Comparison of ENCODE assay signal across 24 cellular contexts in genomic region chr15:98967916-98968315, GRCh38. TPM values are rescaled to one million over a fixed set of nuclear protein-coding genes. Genes with fewer than 3 reads are reported as not detected.
DNase-seq lines count a peak whose midpoint lies in the region; TF ChIP-seq lines count a peak whose summit lies in the region.
"Had no signal": no experiment of that assay in that cellular context is flagged by ENCODE, and none has a peak within 500 bp of the region (broad histone marks: within the 10 kb centered on the region; RNA-seq: fewer than 3 reads in every experiment).

No MANE protein-coding gene starts in this region.

- H3K9me3 ChIP-seq in endodermal cell (ENCODE audit: control insufficient read depth, low read length) (no peaks in the 10 kb centered on the region), esophagus muscularis mucosa (no peaks in the 10 kb centered on the region), suprapubic skin (no peaks in the 10 kb centered on the region), adrenal gland (replicated peaks in 1 of 3) (no peaks in the 10 kb centered on the region)
- H3K9me3 ChIP-seq: BE2C, BLaER1 had no signal

- H3K27me3 ChIP-seq in endodermal cell (ENCODE audit: control insufficient read depth, insufficient read depth, low read length, poor library complexity, severe bottlenecking): no peaks in the 10 kb centered on the region
- H3K27me3 ChIP-seq in esophagus muscularis mucosa: no peaks in the 10 kb centered on the region
- no peaks in the 10 kb centered on the region for H3K27me3 ChIP-seq in suprapubic skin
- H3K27me3 ChIP-seq in adrenal gland: no peaks in the 10 kb centered on the region
- H3K27me3 ChIP-seq: BE2C, BLaER1 had no signal

- no peaks in the 10 kb centered on the region for H3K4me1 ChIP-seq in endodermal cell (ENCODE audit: control insufficient read depth, insufficient read depth, low read length)
- peaks cover 0 to 4% (median 0%) of the 10 kb centered on the region in 4 donors for H3K4me1 ChIP-seq in esophagus muscularis mucosa
- peaks cover 7% of the 10 kb centered on the region for H3K4me1 ChIP-seq in suprapubic skin
- no peaks in the 10 kb centered on the region for H3K4me1 ChIP-seq in adrenal gland (replicated peaks in 1 of 2)
- H3K4me1 ChIP-seq: BE2C had no signal

- intact Hi-C loops in esophagus muscularis mucosa (cut with DNase I): no loop called here
- intact Hi-C loops in adrenal gland (cut with DNase I): no loop called here

- H3K9ac ChIP-seq in endodermal cell (ENCODE audit: extremely low read depth, low read length, poor library complexity, severe bottlenecking): no peak overlapping the region
- H3K9ac ChIP-seq: BLaER1 had no signal

- no peak for TF ChIP-seq CTCF in endodermal cell (conservative IDR thresholded peaks at IDR 0.05)
- no peak for TF ChIP-seq CTCF in esophagus muscularis mucosa (IDR thresholded peaks at IDR 0.05)
- no peak for TF ChIP-seq CTCF in osteocyte (IDR thresholded peaks at IDR 0.05)
- no peak for TF ChIP-seq CTCF in suprapubic skin (IDR thresholded peaks at IDR 0.05)
- no peak for TF ChIP-seq CTCF in adrenal gland (IDR thresholded peaks at IDR 0.05)

- TF ChIP-seq EP300 in esophagus muscularis mucosa (IDR thresholded peaks at IDR 0.05) (no peak), suprapubic skin (IDR thresholded peaks at IDR 0.05) (no peak)

- H3K4me3 ChIP-seq in endodermal cell (ENCODE audit: low read length) (no peak overlapping the region), esophagus muscularis mucosa (no peak overlapping the region), suprapubic skin (no peak overlapping the region), adrenal gland (no peak overlapping the region)
- H3K4me3 ChIP-seq: BLaER1 had no signal

- 91 to 99% methylated on average over 5 of the region's 5 CpGs for WGBS in endodermal cell (ENCODE audit: insufficient coverage in 1 of 2, insufficient read length in 1 of 2), 2 experiments
- 89% methylated on average over 4 of the region's 5 CpGs for WGBS in esophagus muscularis mucosa
- whole genome bisulfite sequencing in suprapubic skin: 89% methylated on average over 5 of the region's 5 CpGs
- WGBS in adrenal gland, 4 donors: 87 to 92% (median 91%) methylated on average over 5 of the region's 5 CpGs

- H3K27ac Mint-ChIP-seq in endodermal cell (no peak overlapping the region), osteocyte (ENCODE audit: unreplicated experiment) (no peak overlapping the region)
- H3K27ac Mint-ChIP-seq: CD14-positive monocyte; CD4-positive, alpha-beta memory T cell; CD4-positive, CD25-positive, alpha-beta regulatory T cell had no signal

- no peak overlapping the region for H3K27ac ChIP-seq in endodermal cell (ENCODE audit: low read depth, low read length)
- no peak overlapping the region for H3K27ac ChIP-seq in esophagus muscularis mucosa (replicated peaks in 1 of 4)
- no peak overlapping the region for H3K27ac ChIP-seq in suprapubic skin
- H3K27ac ChIP-seq in caudate nucleus (ENCODE audit: low read depth, low read length): no peak overlapping the region
- no peak overlapping the region for H3K27ac ChIP-seq in adrenal gland
- H3K27ac ChIP-seq: BLaER1 had no signal

- H3K36me3 ChIP-seq in endodermal cell (ENCODE audit: control insufficient read depth, insufficient read depth, low read length) (peaks cover 10% of the 10 kb centered on the region), esophagus muscularis mucosa (peaks cover 0 to 3% (median under 1%) of the 10 kb centered on the region in 4 donors), suprapubic skin (no peaks in the 10 kb centered on the region), adrenal gland (replicated peaks in 1 of 2) (no peaks in the 10 kb centered on the region)

- H3K4me1 Mint-ChIP-seq in endodermal cell (peaks cover 2% of the 10 kb centered on the region), osteocyte (ENCODE audit: unreplicated experiment) (peaks cover 15% of the 10 kb centered on the region)
- H3K4me1 Mint-ChIP-seq: CD14-positive monocyte; CD4-positive, alpha-beta memory T cell; CD4-positive, CD25-positive, alpha-beta regulatory T cell; CD8-positive, alpha-beta memory T cell had no signal

- no peaks in the 10 kb centered on the region for H3K9me3 Mint-ChIP-seq in endodermal cell
- H3K9me3 Mint-ChIP-seq in osteocyte (ENCODE audit: unreplicated experiment): no peaks in the 10 kb centered on the region
- H3K9me3 Mint-ChIP-seq: CD14-positive monocyte had no signal

- no peak for TF ChIP-seq POLR2A in esophagus muscularis mucosa (IDR thresholded peaks at IDR 0.05; ENCODE audit: low read depth)
- TF ChIP-seq POLR2A in suprapubic skin (IDR thresholded peaks at IDR 0.05): no peak
- TF ChIP-seq POLR2A in adrenal gland (IDR thresholded peaks at IDR 0.05): no peak

- H3K4me3 Mint-ChIP-seq in endodermal cell: no peak overlapping the region
- no peak overlapping the region for H3K4me3 Mint-ChIP-seq in osteocyte (ENCODE audit: unreplicated experiment)
- H3K4me3 Mint-ChIP-seq: CD14-positive monocyte; CD4-positive, alpha-beta memory T cell; CD4-positive, CD25-positive, alpha-beta regulatory T cell; CD8-positive, alpha-beta memory T cell had no signal

- DNase-seq in endodermal cell (peak; percentile 29), esophagus muscularis mucosa (ENCODE audit: extremely low spot score) (peak; percentile 21), osteocyte (ENCODE audit: extremely low spot score, unreplicated experiment) (peak; percentile 62), suprapubic skin (ENCODE audit: low spot score in 2 of 2) (peak; percentile 7 to 41), NCI-H345 (lab: John Stamatoyannopoulos, UW) (no peak), caudate nucleus (lab: John Stamatoyannopoulos, UW) (no peak), adrenal gland (no peak), OCI-M1 (lab: John Stamatoyannopoulos, UW) (no peak)
- DNase-seq: 8988T; ACHN; BE2C; C1 segment of cervical spinal cord; CD4-positive, alpha-beta memory T cell; CD4-positive, CD25-positive, alpha-beta regulatory T cell; CD8-positive, alpha-beta memory T cell; DMS 273 treated with DMSO at 0.1 percent for 48 hours; DMS153; DMS53; DMS79 treated with DMSO at 0.1 percent for 48 hours; GF-D8 had no signal

- peaks cover 2% of the 10 kb centered on the region for H3K27me3 Mint-ChIP-seq in endodermal cell (ENCODE audit: insufficient read depth)
- no peaks in the 10 kb centered on the region for H3K27me3 Mint-ChIP-seq in osteocyte (ENCODE audit: unreplicated experiment)
- H3K27me3 Mint-ChIP-seq: CD4-positive, CD25-positive, alpha-beta regulatory T cell had no signal

- H3K36me3 Mint-ChIP-seq in endodermal cell (ENCODE audit: low read depth): peaks cover 10% of the 10 kb centered on the region
- peaks cover 8% of the 10 kb centered on the region for H3K36me3 Mint-ChIP-seq in osteocyte (ENCODE audit: unreplicated experiment)
- H3K36me3 Mint-ChIP-seq: CD4-positive, alpha-beta memory T cell had no signal

RNA-seq across cellular contexts. Expression of gene PGPEP1L, which starts 39.7 kb away (rescaled TPM):
- total RNA-seq in endodermal cell (not detected), esophagus muscularis mucosa (1 to 10 TPM in 1 of 4 donors, not detected in 3; 1.3 TPM), osteocyte (not detected in 2 replicates), suprapubic skin (not detected), adrenal gland (not detected)
- not detected for polyA plus RNA-seq in endodermal cell (2013, experiment 1 of 2)
- not detected for polyA plus RNA-seq in endodermal cell (2013, experiment 2 of 2)
- under 1 TPM in 1 of 3 donors, not detected in 2; 0.10 TPM for polyA plus RNA-seq in adrenal gland
- total RNA-seq: A673; CD4-positive, alpha-beta memory T cell; CD4-positive, CD25-positive, alpha-beta regulatory T cell; CD8-positive, alpha-beta memory T cell had no signal
- polyA plus RNA-seq: AG04450; CD14-positive monocyte; CD4-positive, alpha-beta memory T cell; CD4-positive, CD25-positive, alpha-beta regulatory T cell; CD8-positive, alpha-beta memory T cell had no signal

Comparison
In these comparisons a context has a peak if more than half of its experiments do, and no peak if none do; other contexts are left out.
1. DNase-seq: peak in endodermal cell (single experiment), esophagus muscularis mucosa (single experiment), osteocyte (single experiment) and suprapubic skin (2 of 2); none in NCI-H345 (single experiment), caudate nucleus (0 of 61), adrenal gland (0 of 7) and OCI-M1 (single experiment).